ENCODE assay signal across 1 cellular context in the genomic region with DNA sequence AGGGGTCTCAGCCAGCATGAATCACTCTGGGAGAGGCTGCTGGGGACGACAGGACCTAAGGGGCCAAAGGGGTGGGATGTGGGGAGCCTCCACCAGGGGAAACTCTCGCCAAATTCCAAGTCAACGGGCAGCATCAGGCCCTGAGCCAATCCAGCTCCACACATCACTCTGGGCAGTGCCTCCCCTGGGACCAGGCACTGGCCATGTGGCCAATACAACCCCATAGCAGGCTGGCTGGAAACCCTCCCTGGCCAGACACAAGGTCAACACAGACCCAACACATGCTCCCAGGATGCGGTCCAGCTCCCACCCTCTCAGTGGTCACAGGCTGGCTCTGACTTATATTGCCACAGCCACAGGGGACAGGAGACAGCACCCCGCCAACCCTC.
TF ChIP-seq lines count a peak whose summit lies in the region.

No MANE protein-coding gene starts in this region.

TF ChIP-seq in IMR-90, 13 proteins besides CTCF, POLR2A, EP300 and RAD21:
- TF ChIP-seq, protein P1, sequence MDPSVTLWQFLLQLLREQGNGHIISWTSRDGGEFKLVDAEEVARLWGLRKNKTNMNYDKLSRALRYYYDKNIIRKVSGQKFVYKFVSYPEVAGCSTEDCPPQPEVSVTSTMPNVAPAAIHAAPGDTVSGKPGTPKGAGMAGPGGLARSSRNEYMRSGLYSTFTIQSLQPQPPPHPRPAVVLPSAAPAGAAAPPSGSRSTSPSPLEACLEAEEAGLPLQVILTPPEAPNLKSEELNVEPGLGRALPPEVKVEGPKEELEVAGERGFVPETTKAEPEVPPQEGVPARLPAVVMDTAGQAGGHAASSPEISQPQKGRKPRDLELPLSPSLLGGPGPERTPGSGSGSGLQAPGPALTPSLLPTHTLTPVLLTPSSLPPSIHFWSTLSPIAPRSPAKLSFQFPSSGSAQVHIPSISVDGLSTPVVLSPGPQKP (IDR thresholded peaks at IDR 0.05; ENCODE audit: borderline replicate concordance, low read depth, low read length): no peak
- TF ChIP-seq SMC3 (IDR thresholded peaks at IDR 0.05; ENCODE audit: low read depth, low read length) (no peak), FOS (IDR thresholded peaks at IDR 0.05; ENCODE audit: low read depth, low read length) (no peak), NFE2L2 (IDR thresholded peaks at IDR 0.05; ENCODE audit: low read depth, low read length) (no peak), MAFK (IDR thresholded peaks at IDR 0.05; ENCODE audit: low read depth, low read length) (no peak), RFX5 (IDR thresholded peaks at IDR 0.05; ENCODE audit: low read depth, low read length) (no peak), CEBPB (IDR thresholded peaks at IDR 0.05; ENCODE audit: low read depth, low read length) (no peak), RCOR1 (IDR thresholded peaks at IDR 0.05; ENCODE audit: insufficient replicate concordance, low read length) (no peak), BHLHE40 (IDR thresholded peaks at IDR 0.05; ENCODE audit: low read depth, low read length) (no peak)
- TF ChIP-seq, protein P2, sequence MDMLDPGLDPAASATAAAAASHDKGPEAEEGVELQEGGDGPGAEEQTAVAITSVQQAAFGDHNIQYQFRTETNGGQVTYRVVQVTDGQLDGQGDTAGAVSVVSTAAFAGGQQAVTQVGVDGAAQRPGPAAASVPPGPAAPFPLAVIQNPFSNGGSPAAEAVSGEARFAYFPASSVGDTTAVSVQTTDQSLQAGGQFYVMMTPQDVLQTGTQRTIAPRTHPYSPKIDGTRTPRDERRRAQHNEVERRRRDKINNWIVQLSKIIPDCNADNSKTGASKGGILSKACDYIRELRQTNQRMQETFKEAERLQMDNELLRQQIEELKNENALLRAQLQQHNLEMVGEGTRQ (IDR thresholded peaks at IDR 0.05; ENCODE audit: low read depth, low read length): no peak
